ENCODE assay signal across 18 cellular contexts in the genomic region with DNA sequence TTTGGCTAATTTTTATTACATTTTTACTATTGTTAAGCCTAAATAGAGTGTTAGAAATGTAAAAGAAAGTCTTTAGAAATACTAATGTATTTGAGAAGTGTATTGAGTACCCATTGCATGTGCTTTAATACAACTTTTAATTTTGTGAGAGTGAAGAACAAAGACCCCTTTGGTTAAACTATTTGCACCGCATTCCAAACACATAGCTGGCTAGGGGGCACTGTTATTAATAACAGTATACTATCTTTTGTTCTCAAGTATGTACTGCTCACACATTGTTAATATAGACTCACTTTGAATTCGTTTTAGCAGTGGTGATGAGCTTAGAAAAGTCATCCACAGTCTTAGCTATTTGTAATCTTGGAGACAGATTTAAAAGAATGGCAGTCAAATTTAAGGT.
"Had no signal": no experiment of that assay in that cellular context is flagged by ENCODE, and none has a peak within 500 bp of the region (broad histone marks: within the 10 kb centered on the region; RNA-seq: fewer than 3 reads in every experiment).

No MANE protein-coding gene starts in this region.

- DNase-seq: IMR-90, Karpas-422, KG1, MM.1S, NCI-H1105, NCI-H1417, NCI-H1436 treated with DMSO at 0.1 percent for 48 hours, NCI-H1694, NCI-H187 treated with DMSO at 0.1 percent for 48 hours, NCI-H2029 treated with DMSO at 0.1 percent for 48 hours, NCI-H2227 treated with DMSO at 0.1 percent for 48 hours, NCI-H524 treated with DMSO at 0.1 percent for 48 hours, NCI-H69, NCI-H774, Right ventricle myocardium superior, RPMI8226, SIG-M5, T-helper 1 cell had no signal
